In the genomic region with DNA sequence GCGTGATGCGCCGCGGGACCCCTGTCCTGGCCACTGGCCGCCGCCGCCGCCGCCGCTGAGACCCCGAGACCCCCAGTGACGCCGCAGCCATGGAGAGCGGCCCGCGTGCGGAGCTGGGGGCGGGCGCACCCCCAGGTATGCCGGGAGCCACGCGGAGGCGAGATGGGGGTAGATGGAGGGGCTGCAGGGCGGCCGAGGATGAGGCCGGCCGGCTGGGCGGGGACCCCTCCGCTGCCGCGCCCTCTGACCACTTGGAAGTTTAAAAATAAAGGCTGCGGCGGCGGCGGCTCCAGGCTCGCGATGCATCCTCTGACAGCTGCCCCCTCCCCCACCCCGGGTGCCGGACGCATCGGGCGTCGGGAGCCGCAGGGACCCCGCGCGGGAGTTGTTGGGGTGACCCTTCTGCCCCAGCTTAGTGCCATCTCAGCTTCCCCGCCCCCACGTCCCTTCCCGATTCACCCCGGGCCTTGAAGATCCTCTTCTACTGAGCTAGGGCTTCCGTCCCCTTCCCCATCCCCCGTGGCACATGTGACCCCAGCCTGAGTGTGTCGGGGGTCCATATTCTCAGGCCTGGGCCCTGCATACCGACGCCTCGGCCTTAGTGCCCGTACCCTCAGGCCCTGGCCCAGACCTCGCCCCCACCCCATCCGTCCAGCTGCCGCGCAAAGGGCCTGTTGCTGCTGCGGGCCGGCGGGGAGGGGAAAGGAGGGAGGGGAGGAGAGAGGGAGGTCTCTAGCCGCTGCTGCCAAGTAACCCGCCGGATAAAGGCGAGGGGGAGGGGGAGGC, we compare ENCODE assay signal across 8 cellular contexts. TPM values are rescaled to one million over a fixed set of nuclear protein-coding genes. Genes with fewer than 3 reads are reported as not detected.
DNase-seq lines count a peak whose midpoint lies in the region; ATAC-seq and TF ChIP-seq lines count a peak whose summit lies in the region.

No MANE protein-coding gene starts in this region.

- H3K9me3 Mint-ChIP-seq in activated CD4-positive, alpha-beta T cell treated with anti-CD3 and anti-CD28 coated beads, Interleukin-2, amount 10 ng/mL, durations not matched to agents 7 days and 5 days = no peaks in the 10 kb centered on the region
- no peaks in the 10 kb centered on the region for H3K9me3 Mint-ChIP-seq in stimulated activated memory B cell treated with anti-CD40 and anti-IgM and Interleukin-4, amounts not matched to agents 10 μg/mL and 1 μg/mL and 100 μg/mL, for 72 hours

- H3K4me1 ChIP-seq in lung (ENCODE audit: control insufficient read depth in 2 of 2, insufficient read depth in 2 of 2, low read length in 2 of 2) = peaks cover 20 to 31% of the 10 kb centered on the region in 2 donors

- H3K4me1 Mint-ChIP-seq in activated CD4-positive, alpha-beta T cell treated with anti-CD3 and anti-CD28 coated beads, Interleukin-2, amount 10 ng/mL, durations not matched to agents 7 days and 5 days = peaks cover 74% of the 10 kb centered on the region
- H3K4me1 Mint-ChIP-seq in stimulated activated memory B cell treated with anti-CD40 and anti-IgM and Interleukin-4, amounts not matched to agents 10 μg/mL and 1 μg/mL and 100 μg/mL, for 72 hours = peaks cover 80% of the 10 kb centered on the region

- no peak for TF ChIP-seq CTCF in lung (IDR thresholded peaks at IDR 0.05; ENCODE audit: control extremely low read depth, extremely low read depth)

- H3K9me3 ChIP-seq in lung (ENCODE audit: control insufficient read depth in 2 of 2, insufficient read depth in 1 of 2, low read length in 1 of 2) = no peaks in the 10 kb centered on the region

- peak overlapping the region; percentile 92 for H3K27ac Mint-ChIP-seq in activated CD4-positive, alpha-beta T cell treated with anti-CD3 and anti-CD28 coated beads, Interleukin-2, amount 10 ng/mL, durations not matched to agents 7 days and 5 days
- peak overlapping the region; percentile 99 for H3K27ac Mint-ChIP-seq in stimulated activated memory B cell treated with anti-CD40 and anti-IgM and Interleukin-4, amounts not matched to agents 10 μg/mL and 1 μg/mL and 100 μg/mL, for 72 hours

- H3K27ac ChIP-seq in lung (ENCODE audit: low read depth in 1 of 2, low read length in 1 of 2) = peak overlapping the region; percentile 98 to 99

- peak overlapping the region; percentile 91 for H3K4me3 Mint-ChIP-seq in activated CD4-positive, alpha-beta T cell treated with anti-CD3 and anti-CD28 coated beads, Interleukin-2, amount 10 ng/mL, durations not matched to agents 7 days and 5 days
- peak overlapping the region; percentile 96 for H3K4me3 Mint-ChIP-seq in stimulated activated memory B cell treated with anti-CD40 and anti-IgM and Interleukin-4, amounts not matched to agents 10 μg/mL and 1 μg/mL and 100 μg/mL, for 72 hours

- H3K27me3 ChIP-seq in H7 (ENCODE audit: control insufficient read depth, insufficient read depth, low read length) (peaks cover 27% of the 10 kb centered on the region), lung (ENCODE audit: control insufficient read depth, insufficient read depth) (no peaks in the 10 kb centered on the region)

- DNase-seq in D341Med (ENCODE audit: low spot score) (peak; percentile 78), H7 (peak; percentile 96), NCI-H2227 treated with DMSO at 0.1 percent for 48 hours (lab: John Stamatoyannopoulos, UW) (peak; percentile 52), lung (ENCODE audit: low spot score) (peak; percentile 65)
- peak; percentile 75 for DNase-seq in activated CD4-positive, alpha-beta T cell treated with anti-CD3 and anti-CD28 coated beads, Interleukin-2, amount 10 ng/mL, durations not matched to agents 7 days and 5 days
- DNase-seq in effector CD4-positive, alpha-beta T cell = peak; percentile 41

- H3K36me3 ChIP-seq in H7 (replicated peaks; ENCODE audit: control insufficient read depth, insufficient read depth, low read length) (peaks cover 1% of the 10 kb centered on the region; the same call in 1 of the 2 replicates), lung (ENCODE audit: control insufficient read depth in 2 of 2, insufficient read depth in 2 of 2, low read length in 2 of 2) (no peaks in the 10 kb centered on the region)

- H3K27me3 Mint-ChIP-seq in activated CD4-positive, alpha-beta T cell treated with anti-CD3 and anti-CD28 coated beads, Interleukin-2, amount 10 ng/mL, durations not matched to agents 7 days and 5 days = no peaks in the 10 kb centered on the region
- no peaks in the 10 kb centered on the region for H3K27me3 Mint-ChIP-seq in stimulated activated memory B cell treated with anti-CD40 and anti-IgM and Interleukin-4, amounts not matched to agents 10 μg/mL and 1 μg/mL and 100 μg/mL, for 72 hours

- CTCF ChIA-PET in activated CD4-positive, alpha-beta T cell treated with anti-CD3 and anti-CD28 coated beads, Interleukin-2, amount 10 ng/mL, durations not matched to agents 7 days and 5 days (lab: Charles Lee) = interaction anchor here (0.5 to 2.4 kb wide), 5 partner anchors 9 to 133 kb away, joined by 3 to 9 read pairs (median 4); no protein-coding TSS in a partner anchor

- peaks cover 46% of the 10 kb centered on the region for H3K36me3 Mint-ChIP-seq in activated CD4-positive, alpha-beta T cell treated with anti-CD3 and anti-CD28 coated beads, Interleukin-2, amount 10 ng/mL, durations not matched to agents 7 days and 5 days (ENCODE audit: low read depth)
- H3K36me3 Mint-ChIP-seq in stimulated activated memory B cell treated with anti-CD40 and anti-IgM and Interleukin-4, amounts not matched to agents 10 μg/mL and 1 μg/mL and 100 μg/mL, for 72 hours = no peaks in the 10 kb centered on the region

- peak; percentile 10 for ATAC-seq in lung (ENCODE audit: insufficient read depth, low FRiP score)
- peak; percentile 10 for ATAC-seq in stimulated activated memory B cell treated with anti-CD40 and anti-IgM and Interleukin-4, amounts not matched to agents 10 μg/mL and 1 μg/mL and 100 μg/mL, for 72 hours
- ATAC-seq in GM18870 (IDR thresholded peaks at IDR 0.05; ENCODE audit: unreplicated experiment) = no peak

- peak overlapping the region; percentile 89 for H3K4me3 ChIP-seq in H7 (ENCODE audit: insufficient read depth, low read depth, low read length)
- peak overlapping the region; percentile 62 for H3K4me3 ChIP-seq in lung

- 0% methylated on average over 53 to 69 of the region's 69 CpGs for WGBS in lung, 2 donors

- POLR2A ChIA-PET in activated CD4-positive, alpha-beta T cell treated with anti-CD3 and anti-CD28 coated beads, Interleukin-2, amount 10 ng/mL, durations not matched to agents 7 days and 5 days (lab: Charles Lee) = interaction anchor here (0.5 kb wide), 1 partner anchor 84 kb away, joined by 5 read pairs; no protein-coding TSS in a partner anchor

RNA-seq across cellular contexts. Expression of a gene that starts 0.6 kb away (rescaled TPM):
- 146 TPM in 2 replicates for total RNA-seq in H7 (2014; rRNA removed; shearing (Covaris generic))
- 100 to 1,000 TPM; 209 to 226 TPM for total RNA-seq in activated CD4-positive, alpha-beta T cell treated with anti-CD3 and anti-CD28 coated beads, Interleukin-2, amount 10 ng/mL, durations not matched to agents 7 days and 5 days
- total RNA-seq in lung = 100 to 1,000 TPM in 1 of 2 donors, 10 to 100 TPM in 1; 47.3 to 140 TPM
- 100 to 1,000 TPM in 1 of 2 donors, 10 to 100 TPM in 1; 53.9 to 103 TPM for polyA plus RNA-seq in lung

RNA-seq across cellular contexts. Expression of a gene that starts 7.2 kb away (rescaled TPM):
- 97.3 and 111 TPM in 2 replicates for total RNA-seq in H7 (2014; rRNA removed; shearing (Covaris generic))
- total RNA-seq in activated CD4-positive, alpha-beta T cell treated with anti-CD3 and anti-CD28 coated beads, Interleukin-2, amount 10 ng/mL, durations not matched to agents 7 days and 5 days = 10 to 100 TPM; 57.5 to 59.3 TPM
- 10 to 100 TPM; 37.3 to 61.8 TPM for total RNA-seq in lung
- polyA plus RNA-seq in lung = 10 to 100 TPM; 60.8 to 83.9 TPM

RNA-seq across cellular contexts. Expression of a gene that starts 31.5 kb away (rescaled TPM):
- 1.6 TPM in 2 replicates for total RNA-seq in H7 (2014; rRNA removed; shearing (Covaris generic))
- not detected for total RNA-seq in activated CD4-positive, alpha-beta T cell treated with anti-CD3 and anti-CD28 coated beads, Interleukin-2, amount 10 ng/mL, durations not matched to agents 7 days and 5 days
- 1 to 10 TPM; 2.0 to 6.0 TPM for total RNA-seq in lung
- polyA plus RNA-seq in lung = 1 to 10 TPM; 2.8 to 3.8 TPM

Comparison
In these comparisons a context has a peak if more than half of its experiments do, and no peak if none do; other contexts are left out.
1. DNase-seq: peak in every context shown above with its lines; median percentile 96 in H7; 78 in D341Med; 75 in activated CD4-positive, alpha-beta T cell treated with anti-CD3 and anti-CD28 coated beads, Interleukin-2, amount 10 ng/mL, durations not matched to agents 7 days and 5 days; 65 in lung; 52 in NCI-H2227 treated with DMSO at 0.1 percent for 48 hours; 41 in effector CD4-positive, alpha-beta T cell.